In the genomic region with DNA sequence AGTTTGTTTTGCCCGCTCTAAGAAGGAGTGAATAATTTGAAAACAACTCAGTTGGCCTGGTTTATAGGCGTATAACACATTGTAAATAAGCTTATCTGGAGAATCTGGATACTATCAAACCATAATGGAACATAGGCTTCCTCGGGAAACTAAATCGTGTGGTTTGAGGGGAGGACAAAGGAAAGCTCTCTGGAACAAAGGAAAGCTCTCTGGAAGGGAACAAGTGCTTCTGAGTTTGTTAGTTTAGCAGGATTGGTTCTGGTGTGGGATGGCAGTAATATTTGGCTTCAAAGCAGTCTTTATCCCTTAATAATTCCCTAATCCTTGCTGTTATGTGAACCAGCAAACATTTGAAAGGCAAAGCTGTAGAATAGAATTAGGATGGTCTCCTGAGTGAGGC, we compare ENCODE assay signal across 21 cellular contexts. TPM values are rescaled to one million over a fixed set of nuclear protein-coding genes. Genes with fewer than 3 reads are reported as not detected.
DNase-seq lines count a peak whose midpoint lies in the region; TF ChIP-seq lines count a peak whose summit lies in the region.
"Had no signal": no experiment of that assay in that cellular context is flagged by ENCODE, and none has a peak within 500 bp of the region (broad histone marks: within the 10 kb centered on the region; RNA-seq: fewer than 3 reads in every experiment).

No MANE protein-coding gene starts in this region.

- H3K9ac ChIP-seq in parathyroid adenoma, result no peak overlapping the region
- H3K9ac ChIP-seq: SK-N-SH had no signal

- H2AFZ ChIP-seq in parathyroid adenoma, result peak overlapping the region; percentile 26

- H3K4me1 ChIP-seq in HEK293 (ENCODE audit: control insufficient read depth, insufficient read depth, low read length) (no peaks in the 10 kb centered on the region), parathyroid adenoma (no peaks in the 10 kb centered on the region)

- CTCF ChIA-PET in HEK293 (lab: Yijun Ruan, JAX), result interaction anchor here (0.6 to 1.2 kb wide), 4 partner anchors 10 to 861 kb away, joined by 3 to 6 read pairs (median 4); no protein-coding TSS in a partner anchor

- no peak overlapping the region for H3K4me3 ChIP-seq in HEK293 (ENCODE audit: low read depth, low read length)
- no peak overlapping the region for H3K4me3 ChIP-seq in parathyroid adenoma (ENCODE audit: low read depth, low read length)

- DNase-seq in NCI-H2107 treated with DMSO at 0.1 percent for 48 hours (lab: John Stamatoyannopoulos, UW; ENCODE audit: unreplicated experiment) (peak; percentile 60), NCI-H2107 (lab: John Stamatoyannopoulos, UW) (no peak), astrocyte of the hippocampus (ENCODE audit: low read depth, low spot score) (peak; percentile 33), pons (ENCODE audit: low spot score) (no peak), glomerular visceral epithelial cell (ENCODE audit: extremely low spot score) (no peak), ureter (ENCODE audit: low spot score) (no peak)
- DNase-seq: 8988T; CD4-positive, CD25-positive, alpha-beta regulatory T cell; COR-L47; GOT3; Kasumi-1; MM.1S; NCI-H1092; NCI-H1436 treated with DMSO at 0.1 percent for 48 hours; NCI-H2081; NCI-H446; NCI-H69; SHP77; SK-N-SH had no signal

- POLR2A ChIA-PET in HEK293 (lab: Yijun Ruan, JAX), result no interaction called here

- no peaks in the 10 kb centered on the region for H3K36me3 ChIP-seq in HEK293 (ENCODE audit: control insufficient read depth in 2 of 2, insufficient read depth in 1 of 2, low read length in 2 of 2)
- no peaks in the 10 kb centered on the region for H3K36me3 ChIP-seq in parathyroid adenoma (ENCODE audit: control insufficient read depth, insufficient read depth, low read length)

- H3K9me3 ChIP-seq in HEK293 (ENCODE audit: control insufficient read depth, insufficient read depth, low read depth, low read length) (no peaks in the 10 kb centered on the region), parathyroid adenoma (ENCODE audit: control insufficient read depth, low read length) (no peaks in the 10 kb centered on the region)

- no peak overlapping the region for H3K4me2 ChIP-seq in parathyroid adenoma (ENCODE audit: low read length)
- H3K4me2 ChIP-seq: SK-N-SH had no signal

- TF ChIP-seq CTCF in HEK293 (tag by site-specific recombination; IDR thresholded peaks at IDR 0.05) (no peak), parathyroid adenoma (IDR thresholded peaks at IDR 0.05) (no peak)

- H3K27ac ChIP-seq in HEK293 (ENCODE audit: extremely low read depth, low read depth, low read length) (no peak overlapping the region), parathyroid adenoma (no peak overlapping the region)

- H3K79me2 ChIP-seq in parathyroid adenoma, result no peaks in the 10 kb centered on the region

- no peaks in the 10 kb centered on the region for H3K27me3 ChIP-seq in parathyroid adenoma (ENCODE audit: control insufficient read depth, insufficient read depth, low read length)

TF ChIP-seq in HEK293, 187 proteins besides CTCF, POLR2A, EP300 and RAD21:
- no peak for TF ChIP-seq ZNF48 (tag by site-specific recombination; IDR thresholded peaks at IDR 0.05)
- 0 out of 2 replicates have a peak, but pooled peaks have one; percentile 18 for TF ChIP-seq ZBTB20 (tag by site-specific recombination; IDR thresholded peaks at IDR 0.05)
- no peak for TF ChIP-seq RBAK (tag by site-specific recombination; IDR thresholded peaks at IDR 0.05)

RNA-seq across cellular contexts. Expression of a gene that starts 15.0 kb away (rescaled TPM):
- 66.4 TPM for total RNA-seq in ureter

RNA-seq across cellular contexts. Expression of a gene that starts 34.0 kb away (rescaled TPM):
- total RNA-seq in ureter, result 49.3 TPM

Comparison
In these comparisons a context has a peak if more than half of its experiments do, and no peak if none do; other contexts are left out.
1. DNase-seq: peak in NCI-H2107 treated with DMSO at 0.1 percent for 48 hours (single experiment) and astrocyte of the hippocampus (single experiment); none in NCI-H2107 (single experiment), pons (single experiment), glomerular visceral epithelial cell (single experiment) and ureter (single experiment).